20 cellular contexts compared by ENCODE assay signal in genomic region chr4:169604903-169605331, GRCh38. TPM values are rescaled to one million over a fixed set of nuclear protein-coding genes. Genes with fewer than 3 reads are reported as not detected.
A peak's percentile ranks its signal among the peaks of the same experiment; 100 is the strongest.
DNase-seq lines count a peak whose midpoint lies in the region; ATAC-seq, FAIRE-seq and TF ChIP-seq lines count a peak whose summit lies in the region.
"Had no signal": no experiment of that assay in that cellular context is flagged by ENCODE, and none has a peak within 500 bp of the region (broad histone marks: within the 10 kb centered on the region; RNA-seq: fewer than 3 reads in every experiment).

No MANE protein-coding gene starts in this region.

- H4K20me1 ChIP-seq in K562 (replicated peaks; ENCODE audit: control insufficient read depth, insufficient read depth, low read length): no peaks in the 10 kb centered on the region

- H2AFZ ChIP-seq in K562 (ENCODE audit: low read depth, low read length): no peak overlapping the region; the same call in 1 of the 2 replicates

- no peaks in the 10 kb centered on the region for H3K27me3 Mint-ChIP-seq in activated CD4-positive, alpha-beta T cell treated with anti-CD3 and anti-CD28 coated beads, Interleukin-2, amount 10 ng/mL, durations not matched to agents 24 days and 14 days
- no peaks in the 10 kb centered on the region for H3K27me3 Mint-ChIP-seq in natural killer cell treated with Interleukin-12 subunit alpha and Interleukin-12 subunit beta and Interleukin-15 and Interleukin-18, amount 100 ng/mL, for 72 hours

- H3K79me2 ChIP-seq in K562 (ENCODE audit: control insufficient read depth, insufficient read depth, low read length): peaks cover 68% of the 10 kb centered on the region

- peaks cover 22% of the 10 kb centered on the region for H3K4me1 Mint-ChIP-seq in activated CD4-positive, alpha-beta T cell treated with anti-CD3 and anti-CD28 coated beads, Interleukin-2, amount 10 ng/mL, durations not matched to agents 24 days and 14 days
- peaks cover 8 to 27% of the 10 kb centered on the region in 2 donors for H3K4me1 Mint-ChIP-seq in natural killer cell treated with Interleukin-12 subunit alpha and Interleukin-12 subunit beta and Interleukin-15 and Interleukin-18, amount 100 ng/mL, for 72 hours (ENCODE audit: low read depth in 2 of 2)
- H3K4me1 Mint-ChIP-seq: WTC11 had no signal

- H3K9me3 Mint-ChIP-seq in activated CD4-positive, alpha-beta T cell treated with anti-CD3 and anti-CD28 coated beads, Interleukin-2, amount 10 ng/mL, durations not matched to agents 24 days and 14 days: no peaks in the 10 kb centered on the region
- no peaks in the 10 kb centered on the region for H3K9me3 Mint-ChIP-seq in natural killer cell treated with Interleukin-12 subunit alpha and Interleukin-12 subunit beta and Interleukin-15 and Interleukin-18, amount 100 ng/mL, for 72 hours
- H3K9me3 Mint-ChIP-seq: activated naive CD4-positive, alpha-beta T cell treated with anti-CD3 and anti-CD28 coated beads for 36 hours; WTC11 had no signal

- BruUV-seq in K562 (replicated peaks; lab: Mats Ljungman, UMichigan): no TSS peak

- POLR2A ChIA-PET in K562 (lab: Yijun Ruan, JAX): interaction anchor here (1.3 kb wide), 1 partner anchor 20 kb away, joined by 4 read pairs; no protein-coding TSS in a partner anchor

- peaks cover 11% of the 10 kb centered on the region for H3K36me3 Mint-ChIP-seq in activated CD4-positive, alpha-beta T cell treated with anti-CD3 and anti-CD28 coated beads, Interleukin-2, amount 10 ng/mL, durations not matched to agents 24 days and 14 days (ENCODE audit: low read depth)
- H3K36me3 Mint-ChIP-seq in natural killer cell treated with Interleukin-12 subunit alpha and Interleukin-12 subunit beta and Interleukin-15 and Interleukin-18, amount 100 ng/mL, for 72 hours: no peaks in the 10 kb centered on the region

- H3K9me3 ChIP-seq in K562 (replicated peaks; ENCODE audit: control insufficient read depth, insufficient read depth, low read depth, low read length): no peaks in the 10 kb centered on the region
- H3K9me3 ChIP-seq: mucosa of descending colon, ovary had no signal

- H3K4me3 Mint-ChIP-seq in activated CD4-positive, alpha-beta T cell treated with anti-CD3 and anti-CD28 coated beads, Interleukin-2, amount 10 ng/mL, durations not matched to agents 24 days and 14 days: no peak overlapping the region
- H3K4me3 Mint-ChIP-seq in natural killer cell treated with Interleukin-12 subunit alpha and Interleukin-12 subunit beta and Interleukin-15 and Interleukin-18, amount 100 ng/mL, for 72 hours: peak overlapping the region; percentile 40
- H3K4me3 Mint-ChIP-seq: activated naive CD4-positive, alpha-beta T cell treated with anti-CD3 and anti-CD28 coated beads for 36 hours; WTC11 had no signal

- CTCF ChIA-PET in K562 (lab: Yijun Ruan, JAX; ENCODE audit: low intra/inter-chr PET ratio): no interaction called here

- WGBS in K562 (ENCODE audit: insufficient coverage, low coverage, missing lambda C conversion rate): 64% methylated on average over 1 of the region's 1 CpG

- H3K4me2 ChIP-seq in K562 (ENCODE audit: insufficient read depth, low read length): peak overlapping the region; percentile 50

- H3K9ac ChIP-seq in K562 (ENCODE audit: insufficient read depth in 1 of 2, low read depth in 2 of 2, low read length in 2 of 2): peak overlapping the region in 1 of 2 experiments; percentile 70; a peak in 2 of 4 replicates

- peak overlapping the region; percentile 79 for H3K27ac ChIP-seq in K562 (ENCODE audit: extremely low read depth, low read depth, low read length)
- H3K27ac ChIP-seq: C4-2B, cardiac muscle cell, ovary had no signal

- ATAC-seq in K562 (no peak), HG02571 (IDR thresholded peaks at IDR 0.05; ENCODE audit: unreplicated experiment) (no peak)
- no peak for ATAC-seq in natural killer cell treated with Interleukin-12 subunit alpha and Interleukin-12 subunit beta and Interleukin-15 and Interleukin-18, amount 100 ng/mL, for 72 hours
- ATAC-seq: mucosa of descending colon, WTC11 had no signal

- no peak overlapping the region for H3K4me3 ChIP-seq in K562
- H3K4me3 ChIP-seq: cardiac muscle cell, mucosa of descending colon, ovary had no signal

- TF ChIP-seq POLR2A in K562 (conservative IDR thresholded peaks at IDR 0.05): no peak

- H3K36me3 ChIP-seq in K562 (ENCODE audit: control insufficient read depth, insufficient read depth, low read length): peaks cover 37% of the 10 kb centered on the region
- H3K36me3 ChIP-seq: ovary had no signal

- H3K9me1 ChIP-seq in K562 (ENCODE audit: control insufficient read depth, insufficient read depth, low read length): no peaks in the 10 kb centered on the region

- no peak for TF ChIP-seq RAD21 in K562 (CRISPR knock-in tag; conservative IDR thresholded peaks at IDR 0.05 in 1 of 2, IDR thresholded peaks at IDR 0.05 in 1 of 2)

- H3K27me3 ChIP-seq in K562 (ENCODE audit: control insufficient read depth in 2 of 2, insufficient read depth in 2 of 2, low read length in 2 of 2): no peaks in the 10 kb centered on the region
- H3K27me3 ChIP-seq: cardiac muscle cell, ovary had no signal

- no peak for TF ChIP-seq EP300 in K562 (IDR thresholded peaks at IDR 0.05; ENCODE audit: low read length)

- no peak for FAIRE-seq in K562 (lab: Jason Lieb, UNC)
- FAIRE-seq: kidney had no signal

- in situ Hi-C loops in K562 (cut with MboI): loop anchor here (25.0 kb wide), 1 partner anchor 432 kb away; the partner anchor contains the start of gene MFAP3L

- intact Hi-C loops in activated CD4-positive, alpha-beta T cell treated with anti-CD3 and anti-CD28 coated beads, Interleukin-2, amount 10 ng/mL, durations not matched to agents 24 days and 14 days (cut with micrococcal nuclease): no loop called here
- intact Hi-C loops in K562 (cut with micrococcal nuclease): no loop called here

- peaks cover 1 to 17% of the 10 kb centered on the region in 2 experiments; a peak in 4 of 5 replicates for H3K4me1 ChIP-seq in K562 (replicated peaks in 1 of 2; ENCODE audit: control insufficient read depth in 2 of 2, insufficient read depth in 2 of 2, low read length in 2 of 2)

- TF ChIP-seq CTCF in K562 (IDR thresholded peaks at IDR 0.05 in 2 of 3, conservative IDR thresholded peaks at IDR 0.05 in 1 of 3; ENCODE audit: insufficient read depth in 2 of 3, low read depth in 1 of 3, low read length in 3 of 3): no peak

- H3K27ac Mint-ChIP-seq in activated CD4-positive, alpha-beta T cell treated with anti-CD3 and anti-CD28 coated beads, Interleukin-2, amount 10 ng/mL, durations not matched to agents 24 days and 14 days: peak overlapping the region; percentile 6
- peak overlapping the region; percentile 60 to 88 for H3K27ac Mint-ChIP-seq in natural killer cell treated with Interleukin-12 subunit alpha and Interleukin-12 subunit beta and Interleukin-15 and Interleukin-18, amount 100 ng/mL, for 72 hours
- H3K27ac Mint-ChIP-seq: WTC11 had no signal

- DNase-seq in activated CD4-positive, alpha-beta T cell treated with anti-CD3 and anti-CD28 coated beads, Interleukin-2, amount 10 ng/mL, durations not matched to agents 24 days and 14 days: no peak
- DNase-seq in activated CD4-positive, alpha-beta T cell treated with anti-CD3 and anti-CD28 coated beads, Interleukin-2, amount 50 U/mL, for 4 hours: no peak
- DNase-seq in M059J (ENCODE audit: low read depth) (peak; percentile 12), K562 (ENCODE audit: extremely low read depth in 1 of 4, low spot score in 3 of 4) (no peak), iPS-NIHi7 (ENCODE audit: extremely low spot score) (no peak), DMS53 (lab: John Stamatoyannopoulos, UW) (no peak)
- DNase-seq in natural killer cell treated with Interleukin-12 subunit alpha and Interleukin-12 subunit beta and Interleukin-15 and Interleukin-18, amount 100 ng/mL, for 72 hours (ENCODE audit: low spot score): no peak
- DNase-seq: activated CD8-positive, alpha-beta memory T cell treated with anti-CD3 and anti-CD28 coated beads, Interleukin-2, amount 50 U/mL, for 4 hours; DMS153; effector CD4-positive, alpha-beta T cell; kidney; mucosa of descending colon; NCI-H2107; ovary; trophoblast cell had no signal

RNA-seq across cellular contexts. Expression of gene NEK1, which starts 7.5 kb away (rescaled TPM):
- 8.6 and 11.1 TPM in 2 replicates for total RNA-seq in activated CD4-positive, alpha-beta T cell treated with anti-CD3 and anti-CD28 coated beads, Interleukin-2, amount 10 ng/mL, durations not matched to agents 24 days and 14 days
- 3.1 and 4.0 TPM in 2 replicates for total RNA-seq in M059J (2014; rRNA removed; shearing (Covaris generic))
- 29.0 and 61.5 TPM in 2 replicates for total RNA-seq in K562 (2011; cell fraction: chromatin; rRNA removed; ENCODE audit: low replicate concordance)
- total RNA-seq in K562 (2011; cell fraction: nucleolus; rRNA removed): 20.3 and 30.8 TPM in 2 replicates
- total RNA-seq in K562 (2011; cell fraction: nucleoplasm; rRNA removed): 35.7 and 51.3 TPM in 2 replicates
- total RNA-seq in K562 (2014; rRNA removed) (7.1 and 8.3 TPM in 2 replicates), K562 (2014; rRNA removed; fragmentation: Illumina TruSeq; extraction: Trizol) (10.7 and 11.9 TPM in 2 replicates), K562 (2015; rRNA removed; fragmentation: Illumina TruSeq; extraction: Trizol) (9.2 and 10.3 TPM in 2 replicates), K562 (2021) (15.7 and 18.2 TPM in 2 replicates)
- polyA plus RNA-seq in K562 (2011; rRNA removed) (12.0 and 12.7 TPM in 2 replicates), K562 (2014; fragmentation: Illumina TruSeq; extraction: Trizol) (13.5 and 15.2 TPM in 2 replicates), K562 (2014; fragmentation: Nextera tagmentation; extraction: Ambion mirVana) (1 to 10 TPM; 6.2 to 9.0 TPM), K562 (2014; rRNA removed) (9.8 and 11.2 TPM in 2 replicates)
- 3.3 and 5.6 TPM in 2 replicates for polyA plus RNA-seq in K562 (2011; cell fraction: cytosol; rRNA removed)
- polyA plus RNA-seq in K562 (2011; cell fraction: nucleus; rRNA removed): 10.7 and 12.7 TPM in 2 replicates
- polyA plus RNA-seq in K562 (2012): 8.9 and 13.0 TPM in 2 replicates
- polyA minus RNA-seq in K562 (2011; rRNA and poly(A)+ RNA removed): 21.3 and 22.2 TPM in 2 replicates
- polyA minus RNA-seq in K562 (2011; cell fraction: cytosol; rRNA and poly(A)+ RNA removed): 4.9 and 10.8 TPM in 2 replicates
- polyA minus RNA-seq in K562 (2011; cell fraction: nucleus; rRNA and poly(A)+ RNA removed): 27.1 and 36.1 TPM in 2 replicates
- 10 to 100 TPM in 1 of 2 donors, 1 to 10 TPM in 1; 9.8 to 20.6 TPM for total RNA-seq in natural killer cell treated with Interleukin-12 subunit alpha and Interleukin-12 subunit beta and Interleukin-15 and Interleukin-18, amount 100 ng/mL, for 72 hours

RNA-seq across cellular contexts. Expression of gene CLCN3, which starts 15.5 kb away (rescaled TPM):
- total RNA-seq in activated CD4-positive, alpha-beta T cell treated with anti-CD3 and anti-CD28 coated beads, Interleukin-2, amount 10 ng/mL, durations not matched to agents 24 days and 14 days: 26.6 and 28.1 TPM in 2 replicates
- 5.8 and 11.3 TPM in 2 replicates for total RNA-seq in M059J (2014; rRNA removed; shearing (Covaris generic))
- total RNA-seq in K562 (2011; cell fraction: chromatin; rRNA removed; ENCODE audit: low replicate concordance): 50.5 and 176 TPM in 2 replicates
- 36.2 and 41.2 TPM in 2 replicates for total RNA-seq in K562 (2011; cell fraction: nucleolus; rRNA removed)
- 79.1 and 117 TPM in 2 replicates for total RNA-seq in K562 (2011; cell fraction: nucleoplasm; rRNA removed)
- total RNA-seq in K562 (2014; rRNA removed): 28.0 and 28.4 TPM in 2 replicates
- total RNA-seq in K562 (2014; rRNA removed; fragmentation: Illumina TruSeq; extraction: Trizol): 48.1 and 60.1 TPM in 2 replicates
- 38.2 and 38.5 TPM in 2 replicates for total RNA-seq in K562 (2015; rRNA removed; fragmentation: Illumina TruSeq; extraction: Trizol)
- 44.8 and 46.3 TPM in 2 replicates for total RNA-seq in K562 (2021)
- 46.9 and 60.6 TPM in 2 replicates for polyA plus RNA-seq in K562 (2011; rRNA removed)
- 18.1 and 24.5 TPM in 2 replicates for polyA plus RNA-seq in K562 (2011; cell fraction: cytosol; rRNA removed)
- polyA plus RNA-seq in K562 (2011; cell fraction: nucleus; rRNA removed): 15.1 and 21.3 TPM in 2 replicates
- polyA plus RNA-seq in K562 (2012): 28.2 and 30.6 TPM in 2 replicates
- polyA plus RNA-seq in K562 (2014; fragmentation: Illumina TruSeq; extraction: Trizol): 35.1 and 43.6 TPM in 2 replicates
- polyA plus RNA-seq in K562 (2014; fragmentation: Nextera tagmentation; extraction: Ambion mirVana): 10 to 100 TPM; 12.7 to 22.8 TPM
- polyA plus RNA-seq in K562 (2014; rRNA removed): 30.8 and 35.5 TPM in 2 replicates
- 169 and 177 TPM in 2 replicates for polyA minus RNA-seq in K562 (2011; rRNA and poly(A)+ RNA removed)
- 28.0 and 38.7 TPM in 2 replicates for polyA minus RNA-seq in K562 (2011; cell fraction: cytosol; rRNA and poly(A)+ RNA removed)
- 23.8 and 47.7 TPM in 2 replicates for polyA minus RNA-seq in K562 (2011; cell fraction: nucleus; rRNA and poly(A)+ RNA removed)
- 10 to 100 TPM; 21.8 to 24.9 TPM for total RNA-seq in natural killer cell treated with Interleukin-12 subunit alpha and Interleukin-12 subunit beta and Interleukin-15 and Interleukin-18, amount 100 ng/mL, for 72 hours
